8 cellular contexts compared by ENCODE assay signal in the genomic region with DNA sequence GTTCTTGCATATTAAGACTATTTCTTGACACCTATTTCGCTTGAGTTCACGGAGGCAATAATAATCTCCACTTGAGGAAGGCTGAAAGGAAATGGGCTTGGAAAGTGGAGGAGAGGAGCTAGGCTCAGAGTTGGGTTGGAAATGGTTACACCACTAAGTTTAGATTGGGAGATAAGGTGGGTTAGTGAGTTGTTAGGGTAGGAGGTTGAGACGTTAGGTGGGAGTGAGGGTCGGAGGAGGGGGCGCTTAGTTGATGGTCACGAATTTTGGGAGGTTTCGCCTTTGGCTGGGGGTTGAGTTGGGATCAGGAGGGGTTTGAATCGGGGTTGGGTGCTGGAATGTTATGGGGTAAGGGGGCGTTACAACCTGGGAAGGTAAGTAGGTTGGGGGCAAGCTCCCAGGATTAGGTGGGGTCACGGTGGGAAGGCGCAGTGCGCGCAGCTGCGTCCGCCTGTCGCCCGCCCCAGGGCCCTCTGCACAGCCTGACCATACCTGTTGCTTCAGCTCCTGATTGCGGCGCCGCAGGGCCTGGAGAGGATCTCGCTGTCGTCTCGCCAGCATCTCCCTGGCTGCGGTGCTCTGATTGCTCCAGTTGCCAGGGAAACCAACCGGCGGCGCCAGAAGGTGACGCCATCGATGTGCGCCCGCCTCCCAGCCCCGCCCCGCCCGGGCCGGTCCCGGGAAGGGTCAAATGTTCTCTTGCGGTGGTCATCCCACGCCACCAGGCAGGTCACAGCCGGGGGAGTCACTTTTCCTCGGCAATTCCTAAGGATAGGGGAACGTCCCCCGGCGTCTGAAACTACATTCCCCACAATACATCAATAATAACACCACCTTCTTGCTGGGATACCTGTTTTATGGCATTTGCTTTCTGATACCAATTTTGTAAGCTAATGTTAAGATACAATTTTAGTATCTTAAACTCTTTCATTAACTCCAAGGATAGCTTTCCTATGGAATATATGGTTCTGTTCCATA. TPM values are rescaled to one million over a fixed set of nuclear protein-coding genes. Genes with fewer than 3 reads are reported as not detected.
A peak's percentile ranks its signal among the peaks of the same experiment; 100 is the strongest.
DNase-seq lines count a peak whose midpoint lies in the region; ATAC-seq and TF ChIP-seq lines count a peak whose summit lies in the region.

TSS of gene NPHP1 (minus strand) at position 606 of the 978 bp plus-strand sequence. CDS start at position 561, 45 bp downstream.

- ATAC-seq in HG02759 (IDR thresholded peaks at IDR 0.05; ENCODE audit: unreplicated experiment) (peak; percentile 98), heart right ventricle (peak; percentile 90 to 98 (median 94)), upper lobe of right lung (peak; percentile 99)

- H3K4me3 ChIP-seq in adrenal gland, result peak within 1 kb of the TSS in 3 of 4 donors; percentile 52 to 64 (median 53)
- peak within 1 kb of the TSS; percentile 72 to 92 (median 78) for H3K4me3 ChIP-seq in heart right ventricle
- H3K4me3 ChIP-seq in upper lobe of right lung, result peak within 1 kb of the TSS; percentile 70

- in situ Hi-C loops in GM13977 (cut with MboI; ENCODE audit: low pct_unique_long_range_greater_than_20kb, low sequenced_read_pairs, unreplicated experiment), result no loop called here

- H3K9me3 ChIP-seq in adrenal gland (replicated peaks in 1 of 3), result no peaks in the 10 kb centered on the region
- H3K9me3 ChIP-seq in heart right ventricle, result no peaks in the 10 kb centered on the region
- H3K9me3 ChIP-seq in upper lobe of right lung, result no peaks in the 10 kb centered on the region

- peak; percentile 94 for DNase-seq in GM13977 (ENCODE audit: low spot score)
- peak; percentile 74 for DNase-seq in NCI-H1105 treated with DMSO at 0.1 percent for 48 hours (lab: John Stamatoyannopoulos, UW)
- peak; percentile 75 for DNase-seq in T follicular helper cell (ENCODE audit: low read depth)
- peak; percentile 83 to 95 (median 88) for DNase-seq in adrenal gland
- peak; percentile 87 to 90 for DNase-seq in heart right ventricle
- DNase-seq in progenitor cell of endocrine pancreas (ENCODE audit: low spot score, unreplicated experiment), result peak; percentile 86
- DNase-seq in upper lobe of right lung, result peak; percentile 92

- H3K4me1 ChIP-seq in adrenal gland (replicated peaks in 1 of 2), result peaks cover 0 to 6% of the 10 kb centered on the region in 2 donors
- peaks cover 0 to 26% (median 14%) of the 10 kb centered on the region in 9 donors for H3K4me1 ChIP-seq in heart right ventricle
- H3K4me1 ChIP-seq in upper lobe of right lung, result no peaks in the 10 kb centered on the region

- H3K27me3 ChIP-seq in adrenal gland (no peaks in the 10 kb centered on the region), heart right ventricle (no peaks in the 10 kb centered on the region), upper lobe of right lung (no peaks in the 10 kb centered on the region)

- H3K36me3 ChIP-seq in adrenal gland (replicated peaks in 1 of 2) (no peaks in the 10 kb centered on the region), heart right ventricle (peaks cover 0 to 21% (median 1%) of the 10 kb centered on the region in 9 donors), upper lobe of right lung (no peaks in the 10 kb centered on the region)

- WGBS in adrenal gland, 4 donors, result 1 to 2% (median 1%) methylated on average over 23 to 43 of the region's 43 CpGs
- WGBS in heart right ventricle, 2 donors, result 1 to 2% methylated on average over 43 of the region's 43 CpGs

- TF ChIP-seq POLR2A in adrenal gland (IDR thresholded peaks at IDR 0.05), result peak; percentile 9 to 48

- no peaks in the 10 kb centered on the region for H3K36me3 Mint-ChIP-seq in progenitor cell of endocrine pancreas (ENCODE audit: insufficient read depth)

- H3K4me1 Mint-ChIP-seq in progenitor cell of endocrine pancreas (ENCODE audit: low read depth), result peaks cover 8% of the 10 kb centered on the region

- H3K9me3 Mint-ChIP-seq in progenitor cell of endocrine pancreas (ENCODE audit: low read depth), result no peaks in the 10 kb centered on the region

- intact Hi-C loops in adrenal gland (cut with DNase I) (no loop called here), heart right ventricle (cut with DNase I) (no loop called here), upper lobe of right lung (cut with DNase I) (no loop called here)

- H3K27ac Mint-ChIP-seq in progenitor cell of endocrine pancreas, result peak within 1 kb of the TSS; percentile 84

- peaks cover 5% of the 10 kb centered on the region for H3K27me3 Mint-ChIP-seq in progenitor cell of endocrine pancreas

- H3K4me3 Mint-ChIP-seq in progenitor cell of endocrine pancreas (ENCODE audit: low read depth), result peak within 1 kb of the TSS; percentile 91

- H3K27ac ChIP-seq in adrenal gland, result no peak within 1 kb of the TSS
- peak within 1 kb of the TSS; percentile 36 to 85 (median 72) for H3K27ac ChIP-seq in heart right ventricle
- peak within 1 kb of the TSS; percentile 64 for H3K27ac ChIP-seq in upper lobe of right lung

- TF ChIP-seq CTCF in GM13977 (IDR thresholded peaks at IDR 0.05; ENCODE audit: extremely low read depth, insufficient read depth, missing control alignments), result no peak
- no peak for TF ChIP-seq CTCF in adrenal gland (IDR thresholded peaks at IDR 0.05)
- TF ChIP-seq CTCF in heart right ventricle (IDR thresholded peaks at IDR 0.05), result no peak
- TF ChIP-seq CTCF in progenitor cell of endocrine pancreas (IDR thresholded peaks at IDR 0.05; ENCODE audit: unreplicated experiment), result peak; percentile 9
- TF ChIP-seq CTCF in upper lobe of right lung (IDR thresholded peaks at IDR 0.05), result no peak

RNA-seq across cellular contexts. Expression of gene NPHP1, which starts in this region (rescaled TPM):
- total RNA-seq in adrenal gland (1 to 10 TPM; 2.4 to 8.0 (median 4.2) TPM), heart right ventricle (1 to 10 TPM; 4.6 to 7.2 (median 6.3) TPM), progenitor cell of endocrine pancreas (13.5 and 14.3 TPM in 2 replicates), upper lobe of right lung (4.1 TPM)
- polyA plus RNA-seq in adrenal gland (10 to 100 TPM in 2 of 3 donors, 1 to 10 TPM in 1; 6.5 to 14.2 (median 10.3) TPM), heart right ventricle (1 to 10 TPM; 4.4 to 9.0 TPM)

Comparison
In these comparisons a context has a peak if more than half of its experiments do, and no peak if none do; other contexts are left out.
1. H3K27ac ChIP-seq: peak in heart right ventricle (10 of 10) and upper lobe of right lung (single experiment); none in adrenal gland (0 of 5).
2. Peak in every context shown above with its lines, with median percentiles within 50 percentile points of each other: DNase-seq, ATAC-seq and H3K4me3 ChIP-seq.